ENCODE assay signal across 15 cellular contexts in the genomic region with DNA sequence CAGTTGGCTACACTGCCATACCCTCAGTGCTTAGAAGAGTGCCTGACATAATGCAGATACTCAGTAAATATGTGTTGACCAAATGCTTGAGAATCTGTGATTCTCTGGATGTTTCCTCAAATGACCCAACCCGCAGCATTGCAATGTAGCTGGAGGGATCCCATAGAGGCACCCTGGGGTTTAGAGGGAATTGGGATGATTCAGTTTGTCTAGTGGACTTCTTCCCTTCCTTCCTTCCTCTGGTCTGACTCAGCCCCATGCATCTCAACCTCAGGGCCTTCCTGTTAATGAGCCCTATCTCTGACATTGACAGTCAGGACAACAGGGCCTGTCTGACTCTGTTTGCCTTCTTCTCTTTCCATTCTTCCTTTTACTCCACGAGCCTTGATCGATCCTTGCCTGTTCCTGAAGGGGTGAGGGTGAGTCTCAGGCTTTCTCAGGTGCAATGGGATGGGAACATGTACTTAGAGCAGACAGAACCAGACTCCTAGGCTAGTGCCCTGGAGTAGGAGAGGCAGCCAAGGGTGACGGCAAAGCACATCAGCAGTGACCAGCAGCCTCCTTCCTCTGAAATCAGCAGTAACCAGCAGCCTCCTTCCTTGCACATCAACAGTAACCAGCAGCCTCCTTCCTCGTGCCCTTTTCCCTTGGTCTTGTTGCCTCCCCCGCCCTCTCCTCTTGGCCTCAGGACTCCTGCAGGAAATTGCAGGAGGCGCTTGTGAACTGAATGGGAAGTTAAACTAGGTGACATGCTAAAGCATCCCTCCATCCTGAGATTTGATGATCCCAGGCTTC.
A peak's percentile ranks its signal among the peaks of the same experiment; 100 is the strongest.
DNase-seq lines count a peak whose midpoint lies in the region; ATAC-seq and TF ChIP-seq lines count a peak whose summit lies in the region.
"Had no signal": no experiment of that assay in that cellular context is flagged by ENCODE, and none has a peak within 500 bp of the region (broad histone marks: within the 10 kb centered on the region; RNA-seq: fewer than 3 reads in every experiment).

No MANE protein-coding gene starts in this region.

- H2BK120ac ChIP-seq in trophoblast cell (ENCODE audit: insufficient read depth, low read length, poor library complexity): no peak overlapping the region

- no peak overlapping the region for H3K18ac ChIP-seq in trophoblast cell (ENCODE audit: low read length)

- peak; percentile 77 for ATAC-seq in PC-3
- ATAC-seq: activated naive CD4-positive, alpha-beta T cell treated with anti-CD3 and anti-CD28 coated beads, Interleukin-2, amount 50 U/mL, for 72 hours; sciatic nerve had no signal

- peak; percentile 89 for DNase-seq in EL
- peak; percentile 80 for DNase-seq in PC-3
- peak; percentile 64 for DNase-seq in epithelial cell of esophagus (ENCODE audit: low read depth)
- DNase-seq in trophoblast cell: peak; percentile 86 to 88
- no peak for DNase-seq in inferior parietal cortex (ENCODE audit: extremely low spot score)
- no peak for DNase-seq in D341Med (ENCODE audit: low spot score)
- DNase-seq in SJCRH30: no peak
- DNase-seq: activated CD4-positive, alpha-beta T cell treated with anti-CD3 and anti-CD28 coated beads for 48 hours; KG1; left ventricle myocardium inferior; NCI-H1417; Right ventricle myocardium superior had no signal

- no peaks in the 10 kb centered on the region for H3K9me2 ChIP-seq in PC-3 (replicated peaks; ENCODE audit: low read length)

- no peaks in the 10 kb centered on the region for H3K36me3 ChIP-seq in PC-3 (ENCODE audit: low read depth, low read length)
- H3K36me3 ChIP-seq in trophoblast cell (ENCODE audit: control insufficient read depth in 1 of 2, insufficient read depth in 2 of 2, low read length in 2 of 2): no peaks in the 10 kb centered on the region
- no peaks in the 10 kb centered on the region for H3K36me3 ChIP-seq in SJCRH30

- no peaks in the 10 kb centered on the region for H3K79me2 ChIP-seq in PC-3 (ENCODE audit: low read length)
- no peaks in the 10 kb centered on the region for H3K79me2 ChIP-seq in trophoblast cell (ENCODE audit: control insufficient read depth, insufficient read depth, low read length, poor library complexity)

- no peak overlapping the region for H2BK12ac ChIP-seq in trophoblast cell (ENCODE audit: low read length)

- no peak overlapping the region for H3K14ac ChIP-seq in trophoblast cell (ENCODE audit: low read length)

- no peak overlapping the region for H4K8ac ChIP-seq in trophoblast cell (ENCODE audit: low read depth, low read length)

- H3F3A ChIP-seq in PC-3 (ENCODE audit: low read length, unreplicated experiment): no peaks in the 10 kb centered on the region

- H3K4ac ChIP-seq in trophoblast cell (ENCODE audit: low read depth, low read length): no peak overlapping the region

- no peak overlapping the region for H4K91ac ChIP-seq in trophoblast cell (ENCODE audit: low read depth, low read length)

- intact Hi-C loops in PC-3 (cut with micrococcal nuclease): loop anchor here (1.0 to 5.0 kb wide), 2 partner anchors 47 to 133 kb away; no protein-coding TSS in a partner anchor

- no CpG with 5 or more reads among the region's 7 CpGs for WGBS in trophoblast cell (ENCODE audit: extremely low coverage, insufficient coverage, insufficient read length)

- peak overlapping the region; percentile 93 for H3K27ac ChIP-seq in PC-3 (ENCODE audit: low read length)
- no peak overlapping the region for H3K27ac ChIP-seq in trophoblast cell (ENCODE audit: low read depth, low read length)
- H3K27ac ChIP-seq in SJCRH30: no peak overlapping the region
- H3K27ac ChIP-seq: C4-2B, left ventricle myocardium inferior had no signal

- no peak for TF ChIP-seq CTCF in PC-3 (conservative IDR thresholded peaks at IDR 0.05; ENCODE audit: low read depth, low read length)
- TF ChIP-seq CTCF in epithelial cell of esophagus (IDR thresholded peaks at IDR 0.05; ENCODE audit: insufficient read depth, low read depth, low read length, missing control alignments): no peak

- H4K20me1 ChIP-seq in PC-3 (ENCODE audit: low read length): no peaks in the 10 kb centered on the region

- H3K79me1 ChIP-seq in trophoblast cell (ENCODE audit: low read length): no peaks in the 10 kb centered on the region

- H3K27me3 ChIP-seq in PC-3 (ENCODE audit: low read length): no peaks in the 10 kb centered on the region
- no peaks in the 10 kb centered on the region for H3K27me3 ChIP-seq in trophoblast cell (ENCODE audit: insufficient read depth, low read length)
- H3K27me3 ChIP-seq in SJCRH30: no peaks in the 10 kb centered on the region

- no peak overlapping the region for H3K23ac ChIP-seq in trophoblast cell (ENCODE audit: low read length)

- H2AK5ac ChIP-seq in trophoblast cell (ENCODE audit: low read length): no peak overlapping the region

- H3K4me1 ChIP-seq in PC-3 (ENCODE audit: insufficient read depth, low read length) (peaks cover 40% of the 10 kb centered on the region), trophoblast cell (ENCODE audit: control insufficient read depth in 1 of 2, insufficient read depth in 2 of 2, low read length in 2 of 2) (no peaks in the 10 kb centered on the region), SJCRH30 (no peaks in the 10 kb centered on the region)

- H4K12ac ChIP-seq in trophoblast cell (ENCODE audit: low read depth, low read length): no peak overlapping the region

- H3K9me3 ChIP-seq in PC-3 (ENCODE audit: low read length): no peaks in the 10 kb centered on the region
- no peaks in the 10 kb centered on the region for H3K9me3 ChIP-seq in trophoblast cell (ENCODE audit: insufficient read depth, low read depth, low read length)
- no peaks in the 10 kb centered on the region for H3K9me3 ChIP-seq in SJCRH30 (replicated peaks)
- H3K9me3 ChIP-seq: left ventricle myocardium inferior had no signal

- H3K4me2 ChIP-seq in PC-3 (ENCODE audit: low read length) (peak overlapping the region; percentile 8; the same call in 1 of the 2 replicates), trophoblast cell (ENCODE audit: low read length) (no peak overlapping the region)

- BruUV-seq in PC-3 (replicated peaks; lab: Mats Ljungman, UMichigan): no TSS peak

- H3K9ac ChIP-seq in PC-3 (ENCODE audit: low read length): peak overlapping the region; percentile 65
- no peak overlapping the region for H3K9ac ChIP-seq in trophoblast cell (ENCODE audit: low read length)

- POLR2A ChIA-PET in PC-3 (lab: Charles Lee; ENCODE audit: unreplicated experiment): interaction anchor here (0.6 kb wide), 1 partner anchor 500 kb away, joined by 3 read pairs; no protein-coding TSS in a partner anchor

- no peak overlapping the region for H2BK5ac ChIP-seq in trophoblast cell (ENCODE audit: low read depth, low read length, poor library complexity)

- H3K4me3 ChIP-seq in PC-3 (ENCODE audit: low read length): no peak overlapping the region
- no peak overlapping the region for H3K4me3 ChIP-seq in epithelial cell of esophagus (ENCODE audit: low read length)
- H3K4me3 ChIP-seq in trophoblast cell (ENCODE audit: low read depth, low read length): no peak overlapping the region
- no peak overlapping the region for H3K4me3 ChIP-seq in SJCRH30
- H3K4me3 ChIP-seq: left ventricle myocardium inferior had no signal

- CTCF ChIA-PET in PC-3 (lab: Charles Lee): no interaction called here

- H2AFZ ChIP-seq in PC-3 (ENCODE audit: low read length) (no peak overlapping the region), trophoblast cell (ENCODE audit: insufficient read depth, low read length, poor library complexity) (no peak overlapping the region)

Comparison
In these comparisons a context has a peak if more than half of its experiments do, and no peak if none do; other contexts are left out.
1. DNase-seq: peak in EL (single experiment), PC-3 (single experiment), epithelial cell of esophagus (single experiment) and trophoblast cell (2 of 2); none in inferior parietal cortex (single experiment), D341Med (single experiment) and SJCRH30 (0 of 2).